Comparison of ENCODE assay signal across 1 cellular context in the genomic region with DNA sequence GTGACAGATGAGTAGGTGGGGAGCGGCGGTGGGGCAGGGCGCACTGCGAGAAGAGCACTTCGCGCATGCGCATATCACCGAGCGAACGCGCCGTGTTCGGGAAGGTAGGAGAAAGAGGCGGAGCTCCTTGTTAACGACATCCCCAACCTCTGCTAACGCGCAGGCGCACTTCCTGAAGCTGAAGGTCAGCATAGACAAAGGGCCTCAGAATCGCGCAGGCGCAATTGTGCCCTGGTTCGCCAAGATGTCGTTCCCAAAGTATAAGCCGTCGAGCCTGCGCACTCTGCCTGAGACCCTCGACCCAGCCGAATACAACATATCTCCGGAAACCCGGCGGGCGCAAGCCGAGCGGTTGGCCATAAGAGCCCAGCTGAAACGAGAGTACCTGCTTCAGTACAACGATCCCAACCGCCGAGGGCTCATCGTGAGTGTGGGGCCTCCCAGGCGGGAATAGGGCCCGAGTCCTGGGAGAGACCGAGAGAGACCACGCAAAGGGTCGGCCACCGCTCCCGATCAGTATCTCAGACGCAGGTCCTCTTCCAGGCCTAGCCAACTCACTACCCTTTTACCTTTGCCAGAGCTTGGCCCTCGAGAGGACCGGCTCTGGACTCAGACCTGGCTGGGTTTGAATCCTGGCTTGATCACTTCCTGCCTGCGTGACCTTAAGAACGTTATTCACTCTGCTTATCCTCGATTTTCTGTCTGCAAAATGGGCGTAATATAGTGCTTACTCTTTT.
TF ChIP-seq lines count a peak whose summit lies in the region.

A gene (plus strand): TSS at position 221 of the 737 bp plus-strand sequence. CDS start 24 bp downstream, at position 245.

TF ChIP-seq in GM23338, 12 proteins besides CTCF, POLR2A, EP300 and RAD21 (continued from another document):
- no peak for TF ChIP-seq CREB1 (CRISPR knock-in tag; IDR thresholded peaks at IDR 0.05; ENCODE audit: low read depth)
- TF ChIP-seq, protein P1, sequence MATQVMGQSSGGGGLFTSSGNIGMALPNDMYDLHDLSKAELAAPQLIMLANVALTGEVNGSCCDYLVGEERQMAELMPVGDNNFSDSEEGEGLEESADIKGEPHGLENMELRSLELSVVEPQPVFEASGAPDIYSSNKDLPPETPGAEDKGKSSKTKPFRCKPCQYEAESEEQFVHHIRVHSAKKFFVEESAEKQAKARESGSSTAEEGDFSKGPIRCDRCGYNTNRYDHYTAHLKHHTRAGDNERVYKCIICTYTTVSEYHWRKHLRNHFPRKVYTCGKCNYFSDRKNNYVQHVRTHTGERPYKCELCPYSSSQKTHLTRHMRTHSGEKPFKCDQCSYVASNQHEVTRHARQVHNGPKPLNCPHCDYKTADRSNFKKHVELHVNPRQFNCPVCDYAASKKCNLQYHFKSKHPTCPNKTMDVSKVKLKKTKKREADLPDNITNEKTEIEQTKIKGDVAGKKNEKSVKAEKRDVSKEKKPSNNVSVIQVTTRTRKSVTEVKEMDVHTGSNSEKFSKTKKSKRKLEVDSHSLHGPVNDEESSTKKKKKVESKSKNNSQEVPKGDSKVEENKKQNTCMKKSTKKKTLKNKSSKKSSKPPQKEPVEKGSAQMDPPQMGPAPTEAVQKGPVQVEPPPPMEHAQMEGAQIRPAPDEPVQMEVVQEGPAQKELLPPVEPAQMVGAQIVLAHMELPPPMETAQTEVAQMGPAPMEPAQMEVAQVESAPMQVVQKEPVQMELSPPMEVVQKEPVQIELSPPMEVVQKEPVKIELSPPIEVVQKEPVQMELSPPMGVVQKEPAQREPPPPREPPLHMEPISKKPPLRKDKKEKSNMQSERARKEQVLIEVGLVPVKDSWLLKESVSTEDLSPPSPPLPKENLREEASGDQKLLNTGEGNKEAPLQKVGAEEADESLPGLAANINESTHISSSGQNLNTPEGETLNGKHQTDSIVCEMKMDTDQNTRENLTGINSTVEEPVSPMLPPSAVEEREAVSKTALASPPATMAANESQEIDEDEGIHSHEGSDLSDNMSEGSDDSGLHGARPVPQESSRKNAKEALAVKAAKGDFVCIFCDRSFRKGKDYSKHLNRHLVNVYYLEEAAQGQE (IDR thresholded peaks at IDR 0.05; ENCODE audit: unreplicated experiment): no peak
- TF ChIP-seq, protein P2, sequence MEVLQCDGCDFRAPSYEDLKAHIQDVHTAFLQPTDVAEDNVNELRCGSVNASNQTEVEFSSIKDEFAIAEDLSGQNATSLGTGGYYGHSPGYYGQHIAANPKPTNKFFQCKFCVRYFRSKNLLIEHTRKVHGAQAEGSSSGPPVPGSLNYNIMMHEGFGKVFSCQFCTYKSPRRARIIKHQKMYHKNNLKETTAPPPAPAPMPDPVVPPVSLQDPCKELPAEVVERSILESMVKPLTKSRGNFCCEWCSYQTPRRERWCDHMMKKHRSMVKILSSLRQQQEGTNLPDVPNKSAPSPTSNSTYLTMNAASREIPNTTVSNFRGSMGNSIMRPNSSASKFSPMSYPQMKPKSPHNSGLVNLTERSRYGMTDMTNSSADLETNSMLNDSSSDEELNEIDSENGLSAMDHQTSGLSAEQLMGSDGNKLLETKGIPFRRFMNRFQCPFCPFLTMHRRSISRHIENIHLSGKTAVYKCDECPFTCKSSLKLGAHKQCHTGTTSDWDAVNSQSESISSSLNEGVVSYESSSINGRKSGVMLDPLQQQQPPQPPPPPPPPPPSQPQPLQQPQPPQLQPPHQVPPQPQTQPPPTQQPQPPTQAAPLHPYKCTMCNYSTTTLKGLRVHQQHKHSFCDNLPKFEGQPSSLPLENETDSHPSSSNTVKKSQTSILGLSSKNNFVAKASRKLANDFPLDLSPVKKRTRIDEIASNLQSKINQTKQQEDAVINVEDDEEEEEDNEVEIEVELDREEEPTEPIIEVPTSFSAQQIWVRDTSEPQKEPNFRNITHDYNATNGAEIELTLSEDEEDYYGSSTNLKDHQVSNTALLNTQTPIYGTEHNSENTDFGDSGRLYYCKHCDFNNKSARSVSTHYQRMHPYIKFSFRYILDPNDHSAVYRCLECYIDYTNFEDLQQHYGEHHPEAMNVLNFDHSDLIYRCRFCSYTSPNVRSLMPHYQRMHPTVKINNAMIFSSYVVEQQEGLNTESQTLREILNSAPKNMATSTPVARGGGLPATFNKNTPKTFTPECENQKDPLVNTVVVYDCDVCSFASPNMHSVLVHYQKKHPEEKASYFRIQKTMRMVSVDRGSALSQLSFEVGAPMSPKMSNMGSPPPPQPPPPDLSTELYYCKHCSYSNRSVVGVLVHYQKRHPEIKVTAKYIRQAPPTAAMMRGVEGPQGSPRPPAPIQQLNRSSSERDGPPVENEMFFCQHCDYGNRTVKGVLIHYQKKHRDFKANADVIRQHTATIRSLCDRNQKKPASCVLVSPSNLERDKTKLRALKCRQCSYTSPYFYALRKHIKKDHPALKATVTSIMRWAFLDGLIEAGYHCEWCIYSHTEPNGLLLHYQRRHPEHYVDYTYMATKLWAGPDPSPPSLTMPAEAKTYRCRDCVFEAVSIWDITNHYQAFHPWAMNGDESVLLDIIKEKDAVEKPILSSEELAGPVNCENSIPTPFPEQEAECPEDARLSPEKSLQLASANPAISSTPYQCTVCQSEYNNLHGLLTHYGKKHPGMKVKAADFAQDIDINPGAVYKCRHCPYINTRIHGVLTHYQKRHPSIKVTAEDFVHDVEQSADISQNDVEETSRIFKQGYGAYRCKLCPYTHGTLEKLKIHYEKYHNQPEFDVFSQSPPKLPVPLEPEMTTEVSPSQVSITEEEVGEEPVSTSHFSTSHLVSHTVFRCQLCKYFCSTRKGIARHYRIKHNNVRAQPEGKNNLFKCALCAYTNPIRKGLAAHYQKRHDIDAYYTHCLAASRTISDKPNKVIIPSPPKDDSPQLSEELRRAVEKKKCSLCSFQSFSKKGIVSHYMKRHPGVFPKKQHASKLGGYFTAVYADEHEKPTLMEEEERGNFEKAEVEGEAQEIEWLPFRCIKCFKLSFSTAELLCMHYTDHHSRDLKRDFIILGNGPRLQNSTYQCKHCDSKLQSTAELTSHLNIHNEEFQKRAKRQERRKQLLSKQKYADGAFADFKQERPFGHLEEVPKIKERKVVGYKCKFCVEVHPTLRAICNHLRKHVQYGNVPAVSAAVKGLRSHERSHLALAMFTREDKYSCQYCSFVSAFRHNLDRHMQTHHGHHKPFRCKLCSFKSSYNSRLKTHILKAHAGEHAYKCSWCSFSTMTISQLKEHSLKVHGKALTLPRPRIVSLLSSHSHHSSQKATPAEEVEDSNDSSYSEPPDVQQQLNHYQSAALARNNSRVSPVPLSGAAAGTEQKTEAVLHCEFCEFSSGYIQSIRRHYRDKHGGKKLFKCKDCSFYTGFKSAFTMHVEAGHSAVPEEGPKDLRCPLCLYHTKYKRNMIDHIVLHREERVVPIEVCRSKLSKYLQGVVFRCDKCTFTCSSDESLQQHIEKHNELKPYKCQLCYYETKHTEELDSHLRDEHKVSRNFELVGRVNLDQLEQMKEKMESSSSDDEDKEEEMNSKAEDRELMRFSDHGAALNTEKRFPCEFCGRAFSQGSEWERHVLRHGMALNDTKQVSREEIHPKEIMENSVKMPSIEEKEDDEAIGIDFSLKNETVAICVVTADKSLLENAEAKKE (CRISPR knock-in tag; IDR thresholded peaks at IDR 0.05): no peak
